ENCODE assay signal across 21 cellular contexts in the genomic region with DNA sequence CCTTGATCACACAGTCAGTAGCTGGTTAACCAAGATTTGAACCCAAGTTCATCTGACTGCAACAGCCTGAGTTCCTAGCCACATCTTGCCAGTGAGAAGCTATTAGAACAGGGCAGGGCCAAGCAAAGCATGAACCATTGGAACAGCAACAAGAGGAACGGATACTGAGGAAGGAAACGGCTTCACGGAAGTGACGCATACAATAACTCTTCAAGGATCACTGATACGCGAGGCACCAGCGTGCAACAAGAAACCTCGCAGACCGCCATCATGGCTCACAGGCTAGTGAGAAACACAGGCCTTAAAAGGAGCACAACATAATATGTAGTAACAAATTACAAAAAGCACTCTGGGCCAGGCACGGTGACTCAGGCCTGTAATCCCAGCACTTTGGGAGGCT.
DNase-seq lines count a peak whose midpoint lies in the region; ATAC-seq, FAIRE-seq and TF ChIP-seq lines count a peak whose summit lies in the region.
"Had no signal": no experiment of that assay in that cellular context is flagged by ENCODE, and none has a peak within 500 bp of the region (broad histone marks: within the 10 kb centered on the region; RNA-seq: fewer than 3 reads in every experiment).

No MANE protein-coding gene starts in this region.

- H3K27me3 Mint-ChIP-seq in memory B cell (no peaks in the 10 kb centered on the region), natural killer cell (ENCODE audit: low read depth in 2 of 2) (no peaks in the 10 kb centered on the region)
- H3K27me3 Mint-ChIP-seq: CD4-positive, alpha-beta T cell had no signal

- TF ChIP-seq RAD21 in GM12878 (IDR thresholded peaks at IDR 0.05; ENCODE audit: insufficient read depth, low read depth, low read length) (no peak), H1 (IDR thresholded peaks at IDR 0.05 in 1 of 2, conservative IDR thresholded peaks at IDR 0.05 in 1 of 2; ENCODE audit: low read depth in 2 of 2, low read length in 2 of 2) (no peak)

- TF ChIP-seq CTCF in DOHH2 (IDR thresholded peaks at IDR 0.05; ENCODE audit: low read depth, low read length, poor library complexity, severe bottlenecking) (no peak), GM12878 (IDR thresholded peaks at IDR 0.05 in 2 of 3, conservative IDR thresholded peaks at IDR 0.05 in 1 of 3; ENCODE audit: control insufficient read depth in 2 of 3, extremely low read depth in 1 of 3, insufficient read depth in 1 of 3, low read depth in 3 of 3, low read length in 3 of 3) (no peak), H1 (IDR thresholded peaks at IDR 0.05; ENCODE audit: control extremely low read depth in 1 of 3, insufficient read depth in 1 of 3, low read depth in 1 of 3, low read length in 3 of 3) (no peak), natural killer cell (IDR thresholded peaks at IDR 0.05) (no peak)

- peak overlapping the region; percentile 31; the same call in 1 of the 2 replicates for H3K4me2 ChIP-seq in DOHH2 (ENCODE audit: low read length)
- no peak overlapping the region for H3K4me2 ChIP-seq in GM12878 (ENCODE audit: control insufficient read depth, insufficient read depth)
- no peak overlapping the region for H3K4me2 ChIP-seq in H1 (ENCODE audit: insufficient read depth in 1 of 2, low read depth in 2 of 2, low read length in 2 of 2)
- H3K4me2 ChIP-seq: A549, GM23338 had no signal

- H3K36me3 ChIP-seq in DOHH2 (ENCODE audit: control insufficient read depth, low read length) (no peaks in the 10 kb centered on the region), GM12878 (ENCODE audit: control insufficient read depth in 2 of 2, insufficient read depth in 2 of 2, low read length in 1 of 2) (no peaks in the 10 kb centered on the region), H1 (ENCODE audit: control insufficient read depth in 2 of 4, insufficient read depth in 4 of 4, low read length in 3 of 4) (no peaks in the 10 kb centered on the region)

- no peak overlapping the region for H3K4me3 Mint-ChIP-seq in memory B cell
- no peak overlapping the region for H3K4me3 Mint-ChIP-seq in natural killer cell
- H3K4me3 Mint-ChIP-seq: CD4-positive, alpha-beta T cell; GM23338; HFFc6 had no signal

- H3K27ac Mint-ChIP-seq in memory B cell: no peak overlapping the region
- H3K27ac Mint-ChIP-seq in natural killer cell: no peak overlapping the region
- H3K27ac Mint-ChIP-seq: CD4-positive, alpha-beta T cell; GM23338; HFFc6 had no signal

- H4K20me1 ChIP-seq in DOHH2 (ENCODE audit: control insufficient read depth, insufficient read depth, low read depth, low read length) (no peaks in the 10 kb centered on the region), GM12878 (ENCODE audit: control insufficient read depth, insufficient read depth) (no peaks in the 10 kb centered on the region), H1 (replicated peaks in 1 of 2; ENCODE audit: control insufficient read depth in 1 of 2, insufficient read depth in 2 of 2, low read length in 2 of 2) (peaks cover 0 to 2% of the 10 kb centered on the region in 2 experiments)

- no peak overlapping the region for H4K8ac ChIP-seq in H1 (ENCODE audit: extremely low read depth, insufficient read depth, low read length)

- H2BK120ac ChIP-seq in H1 (replicated peaks; ENCODE audit: low read depth, low read length): no peak overlapping the region

- CTCF ChIA-PET in GM12878 (lab: Yijun Ruan, JAX): no interaction called here
- CTCF ChIA-PET in H1 (lab: Charles Lee; ENCODE audit: partially characterized antibody): no interaction called here

- TF ChIP-seq POLR2A in GM12878 (IDR thresholded peaks at IDR 0.05; ENCODE audit: low read depth, low read length): no peak
- no peak for TF ChIP-seq POLR2A in H1 (IDR thresholded peaks at IDR 0.05; ENCODE audit: control extremely low read depth in 1 of 2, low read depth in 2 of 2, low read length in 2 of 2)

- no peaks in the 10 kb centered on the region for H3K79me2 ChIP-seq in DOHH2 (ENCODE audit: control insufficient read depth, low read length)
- H3K79me2 ChIP-seq in GM12878 (ENCODE audit: control insufficient read depth, insufficient read depth, low read length): no peaks in the 10 kb centered on the region
- no peaks in the 10 kb centered on the region for H3K79me2 ChIP-seq in H1 (ENCODE audit: control insufficient read depth in 1 of 2, insufficient read depth in 2 of 2, low read length in 2 of 2)

- H3K27ac ChIP-seq in DOHH2 (ENCODE audit: low read depth, low read length): no peak overlapping the region
- no peak overlapping the region for H3K27ac ChIP-seq in GM12878 (ENCODE audit: control insufficient read depth, insufficient read depth)
- no peak overlapping the region for H3K27ac ChIP-seq in H1 (ENCODE audit: low read depth, low read length)
- H3K27ac ChIP-seq: 22Rv1, A549, C4-2B, HL-60 had no signal

- no peak overlapping the region for H2BK20ac ChIP-seq in H1 (ENCODE audit: low read length)

- DNase-seq in GM12878 (ENCODE audit: low read depth, low spot score): no peak
- DNase-seq in H1 (ENCODE audit: low read depth in 1 of 2, low spot score in 2 of 2): no peak
- DNase-seq in memory B cell (ENCODE audit: low spot score in 2 of 2): no peak
- DNase-seq in central memory CD4-positive, alpha-beta T cell: no peak
- no peak for DNase-seq in natural killer cell
- DNase-seq: AML-193; Caco-2; CD4-positive, alpha-beta T cell; GDM1; H7; HFFc6 had no signal

- H3K56ac ChIP-seq in H1 (replicated peaks; ENCODE audit: insufficient read length, low read depth, low read length): no peak overlapping the region

- H3K18ac ChIP-seq in H1 (ENCODE audit: extremely low read depth, low read length): no peak overlapping the region

- H3K36me3 Mint-ChIP-seq in memory B cell (peaks cover 5% of the 10 kb centered on the region), natural killer cell (no peaks in the 10 kb centered on the region)

- H3K4me1 ChIP-seq in DOHH2 (ENCODE audit: control insufficient read depth, low read length) (peaks cover 10% of the 10 kb centered on the region), GM12878 (ENCODE audit: control insufficient read depth, insufficient read depth, low read length) (peaks cover 11% of the 10 kb centered on the region), H1 (replicated peaks in 1 of 4; ENCODE audit: control insufficient read depth in 3 of 4, insufficient read depth in 4 of 4, low read length in 3 of 4) (no peaks in the 10 kb centered on the region)
- H3K4me1 ChIP-seq: A549, Caco-2 had no signal

- no peak overlapping the region for H2BK12ac ChIP-seq in H1 (ENCODE audit: low read depth, low read length)

- H3K27me3 ChIP-seq in DOHH2 (ENCODE audit: control insufficient read depth, low read length) (no peaks in the 10 kb centered on the region), GM12878 (replicated peaks in 1 of 2; ENCODE audit: control insufficient read depth in 2 of 2, insufficient read depth in 2 of 2, low read length in 1 of 2) (no peaks in the 10 kb centered on the region), H1 (replicated peaks in 1 of 4; ENCODE audit: control insufficient read depth in 3 of 4, extremely low read depth in 1 of 4, insufficient read depth in 3 of 4, low read length in 3 of 4) (no peaks in the 10 kb centered on the region)

- no peak overlapping the region for H2AFZ ChIP-seq in GM12878 (ENCODE audit: control insufficient read depth, low read depth, low read length)
- H2AFZ ChIP-seq in H1 (ENCODE audit: low read length): no peak overlapping the region
- H2AFZ ChIP-seq: GM23338 had no signal

- no peak overlapping the region for H2BK15ac ChIP-seq in H1 (ENCODE audit: low read length)

- H4K91ac ChIP-seq in H1 (replicated peaks; ENCODE audit: insufficient read length, low read length): no peak overlapping the region

- H3K79me1 ChIP-seq in H1 (ENCODE audit: low read depth, low read length): no peaks in the 10 kb centered on the region

- H3K9me3 ChIP-seq in DOHH2 (ENCODE audit: control insufficient read depth, insufficient read depth, low read length) (peaks cover 2% of the 10 kb centered on the region; the same call in 1 of the 2 replicates), GM12878 (replicated peaks; ENCODE audit: control insufficient read depth, insufficient read depth, low read length) (no peaks in the 10 kb centered on the region), H1 (ENCODE audit: insufficient read depth in 2 of 2, low read depth in 1 of 2, low read length in 1 of 2) (peaks cover 2 to 25% of the 10 kb centered on the region in 2 experiments; a peak in 3 of 4 replicates)
- H3K9me3 ChIP-seq: A549, Caco-2 had no signal

- H3F3A ChIP-seq in DOHH2 (ENCODE audit: control insufficient read depth, insufficient read depth): no peaks in the 10 kb centered on the region

- TF ChIP-seq EP300 in GM12878 (IDR thresholded peaks at IDR 0.05; ENCODE audit: borderline replicate concordance in 1 of 2, control insufficient read depth in 1 of 2, low read depth in 2 of 2, low read length in 2 of 2) (no peak), H1 (IDR thresholded peaks at IDR 0.05; ENCODE audit: borderline replicate concordance in 1 of 2, low read depth in 2 of 2, low read length in 2 of 2) (no peak)

- FAIRE-seq in GM12878 (lab: Jason Lieb, UNC) (no peak), H1 (lab: Jason Lieb, UNC) (no peak)
- FAIRE-seq: A549, D721Med had no signal

- no peaks in the 10 kb centered on the region for H3K9me2 ChIP-seq in DOHH2 (replicated peaks; ENCODE audit: control insufficient read depth, low read length)

- POLR2A ChIA-PET in GM12878 (lab: Charles Lee) (interaction anchor here (1.3 kb wide), 1 partner anchor 19 kb away, joined by 3 read pairs; no protein-coding TSS in a partner anchor), H1 (lab: Charles Lee; ENCODE audit: partially characterized antibody) (no interaction called here)

- no peak overlapping the region for H3K14ac ChIP-seq in H1 (ENCODE audit: insufficient read length)

- BruUV-seq in GM12878 (replicated peaks; lab: Mats Ljungman, UMichigan): no TSS peak

- in situ Hi-C loops in GM12878 (cut with MboI): no loop called here

- peaks cover 2% of the 10 kb centered on the region for H3K9me3 Mint-ChIP-seq in memory B cell
- H3K9me3 Mint-ChIP-seq in natural killer cell: no peaks in the 10 kb centered on the region
- H3K9me3 Mint-ChIP-seq: CD4-positive, alpha-beta T cell; GM23338; HFFc6 had no signal

- H3K4ac ChIP-seq in H1 (replicated peaks; ENCODE audit: insufficient read length, low read depth, low read length): no peak overlapping the region

- WGBS in GM12878 (ENCODE audit: insufficient coverage, insufficient replicate concordance, low lambda C conversion rate, missing lambda C conversion rate): 63% methylated on average over 10 of the region's 10 CpGs
- 82% methylated on average over 9 of the region's 10 CpGs; no CpG with 5 or more reads in 1 of the 2 experiments for WGBS in H1 (ENCODE audit: extremely low coverage in 1 of 2, insufficient coverage in 1 of 2, insufficient read length in 1 of 2, insufficient replicate concordance in 2 of 2, low coverage in 1 of 2, low lambda C conversion rate in 2 of 2, missing lambda C conversion rate in 1 of 2), 2 experiments

- no peak overlapping the region for H2BK5ac ChIP-seq in H1 (ENCODE audit: low read depth, low read length)

- H3K9ac ChIP-seq in GM12878 (ENCODE audit: control insufficient read depth, insufficient read depth, low read length) (no peak overlapping the region), H1 (replicated peaks in 1 of 4; ENCODE audit: extremely low read depth in 1 of 4, low read depth in 3 of 4, low read length in 3 of 4) (no peak overlapping the region)

- SMC1A ChIA-PET in GM12878 (lab: Charles Lee; ENCODE audit: uncharacterized antibody, unreplicated experiment): no interaction called here

- intact Hi-C loops in GM12878 (cut with micrococcal nuclease; ENCODE audit: unreplicated experiment) (no loop called here), natural killer cell (cut with micrococcal nuclease) (no loop called here)

- H2AK5ac ChIP-seq in H1 (ENCODE audit: low read depth, low read length): 0 out of 2 replicates have a peak overlapping the region, but pooled peaks have one; percentile 61

- ATAC-seq in GM12878 (no peak), memory B cell (ENCODE audit: low read depth) (peak; percentile 64), GM18861 (IDR thresholded peaks at IDR 0.05; ENCODE audit: unreplicated experiment) (no peak), GM21447 (IDR thresholded peaks at IDR 0.05; ENCODE audit: unreplicated experiment) (no peak), natural killer cell (no peak)
- ATAC-seq: A549, GM23338, HCT116 had no signal

- H3K23ac ChIP-seq in H1 (ENCODE audit: insufficient read length): no peak overlapping the region

- H3K4me3 ChIP-seq in DOHH2 (ENCODE audit: low read length): no peak overlapping the region
- no peak overlapping the region for H3K4me3 ChIP-seq in GM12878
- H3K4me3 ChIP-seq in H1 (ENCODE audit: extremely low read depth in 1 of 4, insufficient read depth in 2 of 4, low read depth in 3 of 4, low read length in 4 of 4): no peak overlapping the region
- H3K4me3 ChIP-seq: A549, GM23338 had no signal

- RAD21 ChIA-PET in GM12878 (lab: Charles Lee; ENCODE audit: unreplicated experiment): no interaction called here

- no peak overlapping the region for H4K5ac ChIP-seq in H1 (ENCODE audit: insufficient read length, low read depth, low read length)

- H3K4me1 Mint-ChIP-seq in memory B cell (peaks cover 27% of the 10 kb centered on the region), natural killer cell (no peaks in the 10 kb centered on the region)

- H3K23me2 ChIP-seq in H1 (ENCODE audit: low read depth, low read length): peaks cover 2% of the 10 kb centered on the region; the same call in 1 of the 2 replicates
